14 cellular contexts compared by ENCODE assay signal in the genomic region with DNA sequence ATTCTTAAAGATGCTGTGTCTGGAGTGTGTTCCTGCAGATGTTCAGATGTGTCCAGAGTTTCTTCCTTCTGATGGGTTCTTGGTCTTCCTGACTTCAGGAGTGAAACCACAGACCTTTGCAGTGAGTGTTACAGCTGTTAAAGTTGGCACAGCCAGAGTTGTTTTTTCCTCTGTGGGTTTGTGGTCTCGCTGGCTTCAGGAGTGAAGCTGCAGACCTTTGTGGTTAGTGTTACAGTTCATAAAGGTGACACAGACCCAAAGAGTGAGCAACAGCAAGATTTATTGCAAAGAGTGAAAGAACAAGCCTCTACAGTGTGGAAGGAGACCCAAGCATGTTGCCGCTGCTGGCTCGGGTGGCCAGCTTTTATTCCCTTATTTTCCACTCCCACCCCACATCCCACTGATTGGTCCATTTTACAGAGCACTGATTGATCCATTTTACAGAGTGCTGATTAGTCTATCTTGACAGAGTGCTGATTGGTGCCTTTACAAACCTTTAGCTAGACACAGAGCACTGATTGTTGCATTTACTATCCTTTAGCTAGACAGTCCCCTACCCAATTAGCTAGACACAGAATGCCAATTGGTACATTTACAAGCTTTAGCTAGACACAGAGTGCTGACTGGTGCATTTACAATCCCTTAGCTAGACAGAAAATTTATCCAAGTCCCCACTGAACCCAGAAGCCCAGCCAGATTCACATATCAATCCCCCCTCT.
DNase-seq lines count a peak whose midpoint lies in the region; ATAC-seq and TF ChIP-seq lines count a peak whose summit lies in the region.
"Had no signal": no experiment of that assay in that cellular context is flagged by ENCODE, and none has a peak within 500 bp of the region (broad histone marks: within the 10 kb centered on the region; RNA-seq: fewer than 3 reads in every experiment).

No MANE protein-coding gene starts in this region.

- peak; percentile 25 for DNase-seq in stimulated activated CD4-positive, alpha-beta T cell treated with anti-CD3 and anti-CD28 coated beads, Interleukin-4, amount 100 ng/mL, for 24 hours
- DNase-seq in stimulated activated CD4-positive, alpha-beta T cell treated with anti-CD3 and anti-CD28 coated beads, Interleukin-1b, Interleukin-23, amount 100 ng/mL, for 48 hours, result no peak
- peak; percentile 76 for DNase-seq in activated CD4-positive, alpha-beta T cell treated with anti-CD3 and anti-CD28 coated beads, Interleukin-2, amount 10 ng/mL, durations not matched to agents 24 days and 14 days
- DNase-seq in activated naive CD8-positive, alpha-beta T cell treated with anti-CD3 and anti-CD28 coated beads, Interleukin-2, amount 50 U/mL, for 24 hours, result no peak
- peak in 1 of 2 donors; percentile 49 for DNase-seq in stimulated activated naive CD8-positive, alpha-beta T cell treated with anti-CD3 and anti-CD28 coated beads, Interleukin-15, amount 100 ng/mL, for 72 hours
- DNase-seq in GM10266 (ENCODE audit: extremely low spot score), result no peak
- DNase-seq: effector CD8-positive, alpha-beta T cell; left lung; NCI-H1417 treated with DMSO at 0.1 percent for 48 hours; SHP77 had no signal

- peak overlapping the region; percentile 84 for H3K27ac Mint-ChIP-seq in activated CD4-positive, alpha-beta T cell treated with anti-CD3 and anti-CD28 coated beads, Interleukin-2, amount 10 ng/mL, durations not matched to agents 24 days and 14 days
- peak overlapping the region; percentile 67 for H3K27ac Mint-ChIP-seq in activated naive CD8-positive, alpha-beta T cell treated with anti-CD3 and anti-CD28 coated beads, Interleukin-2, amount 50 U/mL, for 24 hours
- H3K27ac Mint-ChIP-seq in stimulated activated naive CD8-positive, alpha-beta T cell treated with anti-CD3 and anti-CD28 coated beads, Interleukin-15, amount 100 ng/mL, for 72 hours, result peak overlapping the region in 1 of 2 donors; percentile 70
- H3K27ac Mint-ChIP-seq: stimulated activated naive CD8-positive, alpha-beta T cell treated with anti-CD3 and anti-CD28 coated beads, Interleukin-15, Interleukin-2, amounts not matched to agents 100 ng/mL and 50 ng/mL, for 24 hours; type B pancreatic cell had no signal

- peak; percentile 83 for ATAC-seq in activated naive CD8-positive, alpha-beta T cell treated with anti-CD3 and anti-CD28 coated beads, Interleukin-2, amount 50 U/mL, for 24 hours
- ATAC-seq in stimulated activated naive CD8-positive, alpha-beta T cell treated with anti-CD3 and anti-CD28 coated beads, Interleukin-15, amount 100 ng/mL, for 72 hours, result peak; percentile 96
- ATAC-seq in GM21717 (IDR thresholded peaks at IDR 0.05; ENCODE audit: unreplicated experiment) (no peak), HG03460 (IDR thresholded peaks at IDR 0.05; ENCODE audit: unreplicated experiment) (no peak)
- ATAC-seq: left lung had no signal

- no peaks in the 10 kb centered on the region for H3K27me3 Mint-ChIP-seq in activated CD4-positive, alpha-beta T cell treated with anti-CD3 and anti-CD28 coated beads, Interleukin-2, amount 10 ng/mL, durations not matched to agents 24 days and 14 days
- no peaks in the 10 kb centered on the region for H3K27me3 Mint-ChIP-seq in activated naive CD8-positive, alpha-beta T cell treated with anti-CD3 and anti-CD28 coated beads, Interleukin-2, amount 50 U/mL, for 24 hours
- no peaks in the 10 kb centered on the region for H3K27me3 Mint-ChIP-seq in stimulated activated naive CD8-positive, alpha-beta T cell treated with anti-CD3 and anti-CD28 coated beads, Interleukin-15, amount 100 ng/mL, for 72 hours
- H3K27me3 Mint-ChIP-seq: stimulated activated naive CD8-positive, alpha-beta T cell treated with anti-CD3 and anti-CD28 coated beads, Interleukin-15, Interleukin-2, amounts not matched to agents 100 ng/mL and 50 ng/mL, for 24 hours; type B pancreatic cell had no signal

- TF ChIP-seq CTCF in GM10266 (IDR thresholded peaks at IDR 0.05; ENCODE audit: control insufficient read depth, insufficient read depth, low read depth, missing control alignments), result no peak

- intact Hi-C loops in activated CD4-positive, alpha-beta T cell treated with anti-CD3 and anti-CD28 coated beads, Interleukin-2, amount 10 ng/mL, durations not matched to agents 24 days and 14 days (cut with micrococcal nuclease), result no loop called here

- peaks cover 2% of the 10 kb centered on the region for H3K36me3 Mint-ChIP-seq in activated CD4-positive, alpha-beta T cell treated with anti-CD3 and anti-CD28 coated beads, Interleukin-2, amount 10 ng/mL, durations not matched to agents 24 days and 14 days (ENCODE audit: low read depth)
- H3K36me3 Mint-ChIP-seq in activated naive CD8-positive, alpha-beta T cell treated with anti-CD3 and anti-CD28 coated beads, Interleukin-2, amount 50 U/mL, for 24 hours (ENCODE audit: low read depth), result no peaks in the 10 kb centered on the region
- H3K36me3 Mint-ChIP-seq: type B pancreatic cell had no signal

- H3K4me1 Mint-ChIP-seq in activated CD4-positive, alpha-beta T cell treated with anti-CD3 and anti-CD28 coated beads, Interleukin-2, amount 10 ng/mL, durations not matched to agents 24 days and 14 days, result peaks cover 28% of the 10 kb centered on the region
- H3K4me1 Mint-ChIP-seq in activated naive CD8-positive, alpha-beta T cell treated with anti-CD3 and anti-CD28 coated beads, Interleukin-2, amount 50 U/mL, for 24 hours, result peaks cover 46% of the 10 kb centered on the region
- peaks cover 28% of the 10 kb centered on the region for H3K4me1 Mint-ChIP-seq in stimulated activated naive CD8-positive, alpha-beta T cell treated with anti-CD3 and anti-CD28 coated beads, Interleukin-15, amount 100 ng/mL, for 72 hours

- peak overlapping the region; percentile 61 for H3K4me3 Mint-ChIP-seq in activated CD4-positive, alpha-beta T cell treated with anti-CD3 and anti-CD28 coated beads, Interleukin-2, amount 10 ng/mL, durations not matched to agents 24 days and 14 days
- no peak overlapping the region for H3K4me3 Mint-ChIP-seq in activated naive CD8-positive, alpha-beta T cell treated with anti-CD3 and anti-CD28 coated beads, Interleukin-2, amount 50 U/mL, for 24 hours
- peak overlapping the region; percentile 51 to 56 for H3K4me3 Mint-ChIP-seq in stimulated activated naive CD8-positive, alpha-beta T cell treated with anti-CD3 and anti-CD28 coated beads, Interleukin-15, amount 100 ng/mL, for 72 hours
- H3K4me3 Mint-ChIP-seq: stimulated activated naive CD8-positive, alpha-beta T cell treated with anti-CD3 and anti-CD28 coated beads, Interleukin-15, Interleukin-2, amounts not matched to agents 100 ng/mL and 50 ng/mL, for 24 hours; type B pancreatic cell had no signal

- H3K9me3 Mint-ChIP-seq in activated CD4-positive, alpha-beta T cell treated with anti-CD3 and anti-CD28 coated beads, Interleukin-2, amount 10 ng/mL, durations not matched to agents 24 days and 14 days, result no peaks in the 10 kb centered on the region
- no peaks in the 10 kb centered on the region for H3K9me3 Mint-ChIP-seq in activated naive CD8-positive, alpha-beta T cell treated with anti-CD3 and anti-CD28 coated beads, Interleukin-2, amount 50 U/mL, for 24 hours
- no peaks in the 10 kb centered on the region for H3K9me3 Mint-ChIP-seq in stimulated activated naive CD8-positive, alpha-beta T cell treated with anti-CD3 and anti-CD28 coated beads, Interleukin-15, amount 100 ng/mL, for 72 hours
- H3K9me3 Mint-ChIP-seq: stimulated activated naive CD8-positive, alpha-beta T cell treated with anti-CD3 and anti-CD28 coated beads, Interleukin-15, Interleukin-2, amounts not matched to agents 100 ng/mL and 50 ng/mL, for 24 hours; type B pancreatic cell had no signal

Comparison
In these comparisons a context has a peak if more than half of its experiments do, and no peak if none do; other contexts are left out.
1. DNase-seq: peak in stimulated activated CD4-positive, alpha-beta T cell treated with anti-CD3 and anti-CD28 coated beads, Interleukin-4, amount 100 ng/mL, for 24 hours (single experiment) and activated CD4-positive, alpha-beta T cell treated with anti-CD3 and anti-CD28 coated beads, Interleukin-2, amount 10 ng/mL, durations not matched to agents 24 days and 14 days (single experiment); none in stimulated activated CD4-positive, alpha-beta T cell treated with anti-CD3 and anti-CD28 coated beads, Interleukin-1b, Interleukin-23, amount 100 ng/mL, for 48 hours (single experiment), activated naive CD8-positive, alpha-beta T cell treated with anti-CD3 and anti-CD28 coated beads, Interleukin-2, amount 50 U/mL, for 24 hours (single experiment) and GM10266 (single experiment).
2. ATAC-seq: peak in activated naive CD8-positive, alpha-beta T cell treated with anti-CD3 and anti-CD28 coated beads, Interleukin-2, amount 50 U/mL, for 24 hours (single experiment) and stimulated activated naive CD8-positive, alpha-beta T cell treated with anti-CD3 and anti-CD28 coated beads, Interleukin-15, amount 100 ng/mL, for 72 hours (single experiment); none in GM21717 (single experiment) and HG03460 (single experiment).